Comparison of ENCODE assay signal across 23 cellular contexts in genomic region chr12:62903151-62903550, GRCh38. TPM values are rescaled to one million over a fixed set of nuclear protein-coding genes. Genes with fewer than 3 reads are reported as not detected.
A peak's percentile ranks its signal among the peaks of the same experiment; 100 is the strongest.
DNase-seq lines count a peak whose midpoint lies in the region; ATAC-seq and TF ChIP-seq lines count a peak whose summit lies in the region.
"Had no signal": no experiment of that assay in that cellular context is flagged by ENCODE, and none has a peak within 500 bp of the region (broad histone marks: within the 10 kb centered on the region; RNA-seq: fewer than 3 reads in every experiment).

No MANE protein-coding gene starts in this region.

- DNase-seq in GDM1 (lab: John Stamatoyannopoulos, UW): peak; percentile 27
- peak; percentile 32 to 72 for DNase-seq in NOMO-1 (lab: John Stamatoyannopoulos, UW; ENCODE audit: unreplicated experiment in 2 of 2)
- no peak for DNase-seq in chondrocyte (ENCODE audit: low spot score)
- DNase-seq in DMS114 treated with DMSO at 0.1 percent for 48 hours (lab: John Stamatoyannopoulos, UW; ENCODE audit: unreplicated experiment): no peak
- DNase-seq in activated CD4-positive, alpha-beta T cell treated with anti-CD3 and anti-CD28 coated beads for 4 hours: no peak
- DNase-seq: activated B cell treated with CpG ODN at 0.5 μM for 24 hours; activated CD4-positive, alpha-beta memory T cell treated with anti-CD3 and anti-CD28 coated beads, Interleukin-2, amount 10 ng/mL, durations not matched to agents 7 days and 5 days; activated naive CD4-positive, alpha-beta T cell treated with anti-CD3 and anti-CD28 coated beads for 36 hours; activated T-cell treated with anti-CD3 and anti-CD28 coated beads, Interleukin-2, amount 50 U/mL, for 1 hour; CD4-positive, alpha-beta memory T cell; cerebellar nuclear complex; DMS79; endodermal cell; hippocampal formation; mesenchymal stem cell; NCI-H1092; NCI-H2029 treated with DMSO at 0.1 percent for 48 hours; NK-92 treated with Interleukin-12 subunit alpha and Interleukin-12 subunit beta, amount 100 ng/mL, for 24 hours; psoas muscle had no signal

- TF ChIP-seq CTCF in chondrocyte (IDR thresholded peaks at IDR 0.05) (no peak), nephron (IDR thresholded peaks at IDR 0.05; ENCODE audit: unreplicated experiment in 3 of 3) (no peak)

- no peaks in the 10 kb centered on the region for H3K36me3 Mint-ChIP-seq in chondrocyte (ENCODE audit: low read depth)
- no peaks in the 10 kb centered on the region for H3K36me3 Mint-ChIP-seq in nephron (ENCODE audit: low read depth)
- H3K36me3 Mint-ChIP-seq: CD4-positive, alpha-beta memory T cell had no signal

- H3K4me1 Mint-ChIP-seq in chondrocyte (ENCODE audit: low read depth): peaks cover 76% of the 10 kb centered on the region
- H3K4me1 Mint-ChIP-seq in nephron: peaks cover 36% of the 10 kb centered on the region
- H3K4me1 Mint-ChIP-seq: activated CD4-positive, alpha-beta memory T cell treated with anti-CD3 and anti-CD28 coated beads, Interleukin-2, amount 10 ng/mL, durations not matched to agents 7 days and 5 days; CD4-positive, alpha-beta memory T cell had no signal

- no peaks in the 10 kb centered on the region for H3K27me3 Mint-ChIP-seq in chondrocyte (ENCODE audit: low read depth)
- H3K27me3 Mint-ChIP-seq in nephron (ENCODE audit: low read depth): no peaks in the 10 kb centered on the region
- H3K27me3 Mint-ChIP-seq: activated B cell treated with CpG ODN at 0.5 μM for 24 hours had no signal

- H3K4me3 Mint-ChIP-seq in chondrocyte (ENCODE audit: unreplicated experiment) (no peak overlapping the region), nephron (no peak overlapping the region)
- H3K4me3 Mint-ChIP-seq: activated B cell treated with CpG ODN at 0.5 μM for 24 hours; activated CD4-positive, alpha-beta memory T cell treated with anti-CD3 and anti-CD28 coated beads, Interleukin-2, amount 10 ng/mL, durations not matched to agents 7 days and 5 days; activated naive CD4-positive, alpha-beta T cell treated with anti-CD3 and anti-CD28 coated beads for 36 hours; CD4-positive, alpha-beta memory T cell; endodermal cell had no signal

- no peaks in the 10 kb centered on the region for H3K9me3 Mint-ChIP-seq in chondrocyte (ENCODE audit: low read depth)
- no peaks in the 10 kb centered on the region for H3K9me3 Mint-ChIP-seq in nephron
- H3K9me3 Mint-ChIP-seq: activated B cell treated with CpG ODN at 0.5 μM for 24 hours; activated CD4-positive, alpha-beta memory T cell treated with anti-CD3 and anti-CD28 coated beads, Interleukin-2, amount 10 ng/mL, durations not matched to agents 7 days and 5 days; activated naive CD4-positive, alpha-beta T cell treated with anti-CD3 and anti-CD28 coated beads for 36 hours; endodermal cell had no signal

- H3K27ac Mint-ChIP-seq in chondrocyte (ENCODE audit: unreplicated experiment) (peak overlapping the region; percentile 77), nephron (peak overlapping the region; percentile 41 to 86 (median 82))
- H3K27ac Mint-ChIP-seq: activated B cell treated with CpG ODN at 0.5 μM for 24 hours; activated CD4-positive, alpha-beta memory T cell treated with anti-CD3 and anti-CD28 coated beads, Interleukin-2, amount 10 ng/mL, durations not matched to agents 7 days and 5 days; activated naive CD4-positive, alpha-beta T cell treated with anti-CD3 and anti-CD28 coated beads for 36 hours; CD4-positive, alpha-beta memory T cell; endodermal cell had no signal

- no peak for ATAC-seq in GM18511 (IDR thresholded peaks at IDR 0.05; ENCODE audit: unreplicated experiment)
- no peak for ATAC-seq in HG03095 (IDR thresholded peaks at IDR 0.05; ENCODE audit: unreplicated experiment)
- ATAC-seq: HCT116, psoas muscle had no signal

RNA-seq across cellular contexts. Expression of gene PPM1H, which starts 31.8 kb away (rescaled TPM):
- 34.3 to 55.9 TPM (median 44.8 TPM) in 3 replicates for total RNA-seq in chondrocyte
- total RNA-seq: activated B cell treated with CpG ODN at 0.5 μM for 24 hours; activated CD4-positive, alpha-beta memory T cell treated with anti-CD3 and anti-CD28 coated beads, Interleukin-2, amount 10 ng/mL, durations not matched to agents 7 days and 5 days; activated naive CD4-positive, alpha-beta T cell treated with anti-CD3 and anti-CD28 coated beads for 36 hours had no signal

Comparison
In these comparisons a context has a peak if more than half of its experiments do, and no peak if none do; other contexts are left out.
1. DNase-seq: peak in GDM1 (single experiment) and NOMO-1 (2 of 2); none in chondrocyte (single experiment), DMS114 treated with DMSO at 0.1 percent for 48 hours (single experiment) and activated CD4-positive, alpha-beta T cell treated with anti-CD3 and anti-CD28 coated beads for 4 hours (0 of 2).